ENCODE assay signal across 8 cellular contexts in genomic region chr11:88543902-88544655, GRCh38.
DNase-seq lines count a peak whose midpoint lies in the region; ATAC-seq and TF ChIP-seq lines count a peak whose summit lies in the region.

No MANE protein-coding gene starts in this region.

- TF ChIP-seq POLR2A in heart left ventricle (IDR thresholded peaks at IDR 0.05): no peak

- no peak overlapping the region for H3K4me3 ChIP-seq in H7 (ENCODE audit: insufficient read depth, low read depth, low read length)
- H3K4me3 ChIP-seq in SU-DHL-6 (ENCODE audit: insufficient read depth, low read length, poor library complexity, severe bottlenecking): no peak overlapping the region
- no peak overlapping the region for H3K4me3 ChIP-seq in heart left ventricle

- H2AFZ ChIP-seq in SU-DHL-6 (ENCODE audit: low read depth, low read length, severe bottlenecking): peak overlapping the region; percentile 37

- H3K4me2 ChIP-seq in SU-DHL-6 (ENCODE audit: low read depth, low read length, poor library complexity, severe bottlenecking): no peak overlapping the region

- peak; percentile 99 for ATAC-seq in activated naive CD8-positive, alpha-beta T cell treated with anti-CD3 and anti-CD28 coated beads, Interleukin-2, amount 10 ng/mL, durations not matched to agents 7 days and 5 days (ENCODE audit: low read depth)
- peak; percentile 95 to 100 (median 98) for ATAC-seq in heart left ventricle

- POLR2A ChIA-PET in GM10248 (lab: Yijun Ruan, JAX): no interaction called here
- POLR2A ChIA-PET in activated naive CD8-positive, alpha-beta T cell treated with anti-CD3 and anti-CD28 coated beads, Interleukin-2, amount 10 ng/mL, durations not matched to agents 7 days and 5 days (lab: Charles Lee): no interaction called here

- no peak overlapping the region for H3K9ac ChIP-seq in SU-DHL-6 (ENCODE audit: low read length)

- H3K9me3 Mint-ChIP-seq in activated naive CD8-positive, alpha-beta T cell treated with anti-CD3 and anti-CD28 coated beads, Interleukin-2, amount 10 ng/mL, durations not matched to agents 7 days and 5 days: no peaks in the 10 kb centered on the region

- no peaks in the 10 kb centered on the region for H4K20me1 ChIP-seq in SU-DHL-6 (ENCODE audit: low read depth, low read length)

- CTCF ChIA-PET in GM10248 (lab: Yijun Ruan, JAX): interaction anchor here (0.6 to 4.5 kb wide), 31 partner anchors 8 to 666 kb away, joined by 3 to 86 read pairs (median 4); no protein-coding TSS in a partner anchor

- H3K36me3 Mint-ChIP-seq in activated naive CD8-positive, alpha-beta T cell treated with anti-CD3 and anti-CD28 coated beads, Interleukin-2, amount 10 ng/mL, durations not matched to agents 7 days and 5 days: no peaks in the 10 kb centered on the region

- intact Hi-C loops in heart left ventricle (cut with DNase I): loop anchor here (1.0 to 10.0 kb wide), 8 partner anchors 309 to 1192 kb away; no protein-coding TSS in a partner anchor

- H3K27me3 Mint-ChIP-seq in activated naive CD8-positive, alpha-beta T cell treated with anti-CD3 and anti-CD28 coated beads, Interleukin-2, amount 10 ng/mL, durations not matched to agents 7 days and 5 days: peaks cover 9% of the 10 kb centered on the region

- no peaks in the 10 kb centered on the region for H3K79me2 ChIP-seq in SU-DHL-6 (ENCODE audit: insufficient read depth, low read length)

- H3K27ac Mint-ChIP-seq in activated naive CD8-positive, alpha-beta T cell treated with anti-CD3 and anti-CD28 coated beads, Interleukin-2, amount 10 ng/mL, durations not matched to agents 7 days and 5 days: no peak overlapping the region

- H3K27ac ChIP-seq in SU-DHL-6 (ENCODE audit: low read depth, low read length) (no peak overlapping the region), heart left ventricle (no peak overlapping the region)

- 52 to 55% (median 54%) methylated on average over 5 of the region's 5 CpGs for WGBS in heart left ventricle, 4 donors

- H3K4me3 Mint-ChIP-seq in activated naive CD8-positive, alpha-beta T cell treated with anti-CD3 and anti-CD28 coated beads, Interleukin-2, amount 10 ng/mL, durations not matched to agents 7 days and 5 days: peak overlapping the region; percentile 3

- H3K27me3 ChIP-seq in H7 (ENCODE audit: control insufficient read depth, insufficient read depth, low read length): no peaks in the 10 kb centered on the region
- no peaks in the 10 kb centered on the region for H3K27me3 ChIP-seq in SU-DHL-6 (ENCODE audit: low read length)
- no peaks in the 10 kb centered on the region for H3K27me3 ChIP-seq in heart left ventricle

- peaks cover 0 to 3% (median 0%) of the 10 kb centered on the region in 12 donors for H3K4me1 ChIP-seq in heart left ventricle

- TF ChIP-seq CTCF in GM10248 (IDR thresholded peaks at IDR 0.05; ENCODE audit: control extremely low read depth, extremely low read depth, low read depth, missing control alignments) (peak; percentile 93), SU-DHL-6 (IDR thresholded peaks at IDR 0.05; ENCODE audit: insufficient read depth, low read length, poor library complexity, severe bottlenecking) (peak; percentile 81), heart left ventricle (IDR thresholded peaks at IDR 0.05) (peak; percentile 68 to 95 (median 87))

- peak; percentile 61 for DNase-seq in GM10248 (ENCODE audit: extremely low spot score)
- DNase-seq in H7: peak; percentile 47
- peak; percentile 68 for DNase-seq in LoVo (ENCODE audit: low spot score)
- peak; percentile 76 for DNase-seq in activated naive CD8-positive, alpha-beta T cell treated with anti-CD3 and anti-CD28 coated beads, Interleukin-2, amount 10 ng/mL, durations not matched to agents 7 days and 5 days
- DNase-seq in heart left ventricle: peak; percentile 70 to 81 (median 73)
- DNase-seq in retina: peak; percentile 81
- no peak for DNase-seq in OCI-M2 (lab: John Stamatoyannopoulos, UW; ENCODE audit: unreplicated experiment)

- H3K9me2 ChIP-seq in SU-DHL-6 (replicated peaks; ENCODE audit: insufficient read depth, low read length): no peaks in the 10 kb centered on the region

- H3K36me3 ChIP-seq in H7 (replicated peaks; ENCODE audit: control insufficient read depth, insufficient read depth, low read length): no peaks in the 10 kb centered on the region
- no peaks in the 10 kb centered on the region for H3K36me3 ChIP-seq in SU-DHL-6 (ENCODE audit: low read length)
- H3K36me3 ChIP-seq in heart left ventricle: no peaks in the 10 kb centered on the region

- H3K4me1 Mint-ChIP-seq in activated naive CD8-positive, alpha-beta T cell treated with anti-CD3 and anti-CD28 coated beads, Interleukin-2, amount 10 ng/mL, durations not matched to agents 7 days and 5 days: peaks cover 4% of the 10 kb centered on the region

- H3F3A ChIP-seq in SU-DHL-6 (ENCODE audit: insufficient read depth): no peaks in the 10 kb centered on the region

- H3K9me3 ChIP-seq in SU-DHL-6 (ENCODE audit: insufficient read depth, low read length) (no peaks in the 10 kb centered on the region), heart left ventricle (no peaks in the 10 kb centered on the region)
